ENCODE assay signal across 28 cellular contexts in genomic region chr2:144745424-144745823, GRCh38.
"Had no signal": no experiment of that assay in that cellular context is flagged by ENCODE, and none has a peak within 500 bp of the region (broad histone marks: within the 10 kb centered on the region; RNA-seq: fewer than 3 reads in every experiment).

No MANE protein-coding gene starts in this region.

- H3K4me3 Mint-ChIP-seq: immature natural killer cell; memory B cell; naive thymus-derived CD8-positive, alpha-beta T cell; nephron; neural crest cell; stimulated activated naive B cell treated with anti-CD40 and anti-IgM and Interleukin-4, amounts not matched to agents 10 μg/mL and 1 μg/mL and 100 μg/mL, for 72 hours had no signal

- H3K27ac Mint-ChIP-seq: immature natural killer cell; memory B cell; naive thymus-derived CD8-positive, alpha-beta T cell; nephron; stimulated activated naive B cell treated with anti-CD40 and anti-IgM and Interleukin-4, amounts not matched to agents 10 μg/mL and 1 μg/mL and 100 μg/mL, for 72 hours had no signal

- H3K9ac ChIP-seq: parathyroid adenoma had no signal

- H3K36me3 ChIP-seq: left ventricle myocardium inferior, neutrophil, stomach, thyroid gland, transverse colon, upper lobe of left lung had no signal

- H2AFZ ChIP-seq: parathyroid adenoma had no signal

- DNase-seq: hypothalamus; immature natural killer cell; kidney; left colon; left ventricle myocardium inferior; naive thymus-derived CD8-positive, alpha-beta T cell; occipital lobe; psoas muscle; stimulated activated CD4-positive, alpha-beta T cell treated with anti-CD3 and anti-CD28 coated beads, Interleukin-12 subunit alpha, Interleukin-12 subunit beta, amount 100 ng/mL, for 4 hours; stimulated activated CD4-positive, alpha-beta T cell treated with anti-CD3 and anti-CD28 coated beads, Interleukin-15, amount 100 ng/mL, for 24 hours; stimulated activated CD4-positive, alpha-beta T cell treated with anti-CD3 and anti-CD28 coated beads, Interleukin-2, amount 100 ng/mL, for 24 hours; stimulated activated CD4-positive, alpha-beta T cell treated with anti-CD3 and anti-CD28 coated beads, Interleukin-4, amount 100 ng/mL, for 1 hour; stimulated activated naive B cell treated with anti-CD40 and anti-IgM and Interleukin-4, amounts not matched to agents 10 μg/mL and 1 μg/mL and 100 μg/mL, for 72 hours; stimulated activated naive CD8-positive, alpha-beta T cell treated with anti-CD3 and anti-CD28 coated beads, Interleukin-15, Interleukin-2, amounts not matched to agents 100 U/mL and 50 U/mL, for 24 hours; stomach; testis; thyroid gland; transverse colon had no signal

- H3K27me3 ChIP-seq: neutrophil, stomach, testis, thyroid gland, transverse colon, upper lobe of left lung, vagina had no signal

- H3K27ac ChIP-seq: left ventricle myocardium inferior, neutrophil, parathyroid adenoma, psoas muscle, skin epidermis, stomach, testis, thyroid gland, transverse colon, upper lobe of left lung, vagina had no signal

- H3K9me3 ChIP-seq: testis, thyroid gland had no signal

- H3K4me3 ChIP-seq: left ventricle myocardium inferior, lung, psoas muscle, skin epidermis, stomach, testis, thyroid gland, transverse colon, upper lobe of left lung, vagina had no signal

- H3K79me2 ChIP-seq: parathyroid adenoma had no signal

- H3K4me1 Mint-ChIP-seq: naive thymus-derived CD8-positive, alpha-beta T cell; nephron; neural crest cell; stimulated activated naive B cell treated with anti-CD40 and anti-IgM and Interleukin-4, amounts not matched to agents 10 μg/mL and 1 μg/mL and 100 μg/mL, for 72 hours had no signal

- ATAC-seq: left colon; naive thymus-derived CD8-positive, alpha-beta T cell; psoas muscle; sciatic nerve; stimulated activated naive B cell treated with anti-CD40 and anti-IgM and Interleukin-4, amounts not matched to agents 10 μg/mL and 1 μg/mL and 100 μg/mL, for 72 hours; stimulated activated naive CD8-positive, alpha-beta T cell treated with anti-CD3 and anti-CD28 coated beads, Interleukin-15, Interleukin-2, amounts not matched to agents 100 U/mL and 50 U/mL, for 24 hours had no signal

- H3K4me1 ChIP-seq: left ventricle myocardium inferior, parathyroid adenoma, psoas muscle, stomach, testis, thyroid gland, transverse colon, upper lobe of left lung, vagina had no signal
